In genomic region chr14:50014809-50015208, GRCh38 we compare ENCODE assay signal across 17 cellular contexts.
"Had no signal": no experiment of that assay in that cellular context is flagged by ENCODE, and none has a peak within 500 bp of the region (broad histone marks: within the 10 kb centered on the region; RNA-seq: fewer than 3 reads in every experiment).

No MANE protein-coding gene starts in this region.

- H3K9me3 ChIP-seq: esophagus squamous epithelium, mucosa of descending colon, neutrophil, transverse colon had no signal

- H3K27me3 Mint-ChIP-seq: naive thymus-derived CD4-positive, alpha-beta T cell; stimulated activated naive B cell treated with anti-CD40 and anti-IgM and Interleukin-4, amounts not matched to agents 10 μg/mL and 1 μg/mL and 100 μg/mL, for 72 hours had no signal

- ATAC-seq: activated CD8-positive, alpha-beta T cell treated with anti-CD3 and anti-CD28 coated beads, Interleukin-2, amount 10 ng/mL, durations not matched to agents 7 days and 5 days; mucosa of descending colon; naive thymus-derived CD4-positive, alpha-beta T cell had no signal

- H3K4me3 Mint-ChIP-seq: activated CD8-positive, alpha-beta T cell treated with anti-CD3 and anti-CD28 coated beads, Interleukin-2, amount 10 ng/mL, durations not matched to agents 7 days and 5 days; naive thymus-derived CD4-positive, alpha-beta T cell; stimulated activated naive B cell treated with anti-CD40 and anti-IgM and Interleukin-4, amounts not matched to agents 10 μg/mL and 1 μg/mL and 100 μg/mL, for 72 hours had no signal

- H3K4me1 ChIP-seq: parathyroid adenoma had no signal

- H3K36me3 ChIP-seq: adrenal gland, cardiac muscle cell, esophagus squamous epithelium, left ventricle myocardium inferior, neutrophil, transverse colon had no signal

- H3K27me3 ChIP-seq: adrenal gland, cardiac muscle cell, esophagus squamous epithelium, neutrophil, transverse colon had no signal

- H3K27ac ChIP-seq: adrenal gland, cardiac muscle cell, esophagus squamous epithelium, left ventricle myocardium inferior, neutrophil, parathyroid adenoma, transverse colon had no signal

- H3K4me3 ChIP-seq: adrenal gland, cardiac muscle cell, esophagus squamous epithelium, left ventricle myocardium inferior, mucosa of descending colon, transverse colon had no signal

- H3K27ac Mint-ChIP-seq: activated CD8-positive, alpha-beta T cell treated with anti-CD3 and anti-CD28 coated beads, Interleukin-2, amount 10 ng/mL, durations not matched to agents 7 days and 5 days had no signal

- H2AFZ ChIP-seq: parathyroid adenoma had no signal

- H3K79me2 ChIP-seq: parathyroid adenoma had no signal

- DNase-seq: activated CD4-positive, alpha-beta T cell treated with anti-CD3 and anti-CD28 coated beads for 4 hours; activated CD8-positive, alpha-beta memory T cell treated with anti-CD3 and anti-CD28 coated beads, Interleukin-2, amount 50 U/mL, for 4 hours; activated CD8-positive, alpha-beta T cell treated with anti-CD3 and anti-CD28 coated beads, Interleukin-2, amount 10 ng/mL, durations not matched to agents 7 days and 5 days; activated naive CD4-positive, alpha-beta T cell; adrenal gland; esophagus squamous epithelium; glutamatergic neuron; hypothalamus; left ventricle myocardium inferior; mucosa of descending colon; naive thymus-derived CD4-positive, alpha-beta T cell; stimulated activated naive B cell treated with anti-CD40 and anti-IgM and Interleukin-4, amounts not matched to agents 10 μg/mL and 1 μg/mL and 100 μg/mL, for 72 hours; T-helper 2 cell; transverse colon had no signal

- H3K9ac ChIP-seq: parathyroid adenoma had no signal
